In the genomic region with DNA sequence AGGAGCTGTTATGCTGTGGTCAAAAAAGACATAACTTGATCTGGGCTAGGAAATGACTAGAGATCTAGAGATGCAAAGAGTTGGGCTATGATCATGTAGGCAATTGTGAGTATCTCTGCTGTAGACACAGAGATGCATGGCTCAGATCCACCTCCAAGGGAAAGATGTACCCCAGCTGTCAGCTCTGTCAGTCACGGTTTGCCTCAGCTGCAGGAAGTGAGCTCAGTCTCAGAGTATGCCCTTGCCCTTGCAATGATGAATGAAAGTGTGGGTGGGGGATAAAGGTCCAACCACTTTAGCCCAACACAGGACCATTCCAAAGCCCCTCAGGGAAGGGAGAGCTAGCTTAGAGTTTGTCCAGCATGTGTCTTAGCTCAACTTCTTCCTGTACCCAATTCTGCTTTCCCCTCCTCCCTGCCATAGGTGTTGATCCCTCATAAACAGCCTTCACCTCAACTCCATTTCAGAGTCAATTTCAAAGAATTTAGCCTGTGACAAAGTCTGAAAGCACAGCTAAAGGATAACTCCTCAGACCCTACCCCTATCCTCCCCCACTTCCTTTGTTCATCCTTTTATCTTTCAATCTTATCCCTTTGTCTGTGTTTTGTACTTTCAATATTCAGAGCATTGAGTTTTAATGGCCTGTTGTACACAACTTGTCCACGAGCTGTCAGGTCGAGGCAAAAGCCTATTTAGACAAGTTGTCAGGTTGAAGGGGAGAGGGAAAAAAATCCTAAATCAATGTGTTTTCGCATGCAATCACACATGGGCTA, we compare ENCODE assay signal across 10 cellular contexts.
DNase-seq lines count a peak whose midpoint lies in the region; ATAC-seq, FAIRE-seq and TF ChIP-seq lines count a peak whose summit lies in the region.
"Had no signal": no experiment of that assay in that cellular context is flagged by ENCODE, and none has a peak within 500 bp of the region (broad histone marks: within the 10 kb centered on the region; RNA-seq: fewer than 3 reads in every experiment).

No MANE protein-coding gene starts in this region.

- no peak overlapping the region for H3K4me2 ChIP-seq in HepG2 (ENCODE audit: low read depth, low read length)

- intact Hi-C loops in HepG2 (cut with micrococcal nuclease; ENCODE audit: unreplicated experiment), result loop anchor here (2.0 kb wide), 1 partner anchor 87 kb away; no protein-coding TSS in a partner anchor
- intact Hi-C loops in left colon (cut with DNase I, micrococcal nuclease), result no loop called here

- H3K27me3 ChIP-seq in HepG2 (ENCODE audit: control insufficient read depth in 1 of 2, insufficient read depth in 2 of 2, low read length in 2 of 2), result no peaks in the 10 kb centered on the region
- H3K27me3 ChIP-seq: suprapubic skin had no signal

- in situ Hi-C loops in HepG2 (cut with HindIII; ENCODE audit: extremely low pct_ligation_motif_present, low pct_unique_long_range_greater_than_20kb), result no loop called here

- BruUV-seq in HepG2 (replicated peaks; lab: Mats Ljungman, UMichigan), result no TSS peak

- H4K20me1 ChIP-seq in HepG2 (ENCODE audit: insufficient read depth, low read length), result no peaks in the 10 kb centered on the region

- no peak overlapping the region for H3K4me3 ChIP-seq in HepG2 (replicated peaks in 1 of 3; ENCODE audit: insufficient read depth in 1 of 3, low read depth in 2 of 3, low read length in 3 of 3)
- H3K4me3 ChIP-seq: suprapubic skin had no signal

- H3K9ac ChIP-seq in HepG2 (ENCODE audit: insufficient read depth, low read depth, low read length), result no peak overlapping the region

- H3K4me1 ChIP-seq in HepG2 (ENCODE audit: insufficient read depth, low read length), result peaks cover 26% of the 10 kb centered on the region
- H3K4me1 ChIP-seq: suprapubic skin had no signal

- no peaks in the 10 kb centered on the region for H3K9me3 ChIP-seq in HepG2 (ENCODE audit: low read length)
- H3K9me3 ChIP-seq: suprapubic skin had no signal

- TF ChIP-seq EP300 in HepG2 (IDR thresholded peaks at IDR 0.05; ENCODE audit: low read depth in 2 of 2, low read length in 2 of 2) (no peak), HepG2 (CRISPR knock-in tag; IDR thresholded peaks at IDR 0.05; ENCODE audit: borderline replicate concordance) (no peak)

- H3K36me3 ChIP-seq in HepG2 (replicated peaks in 1 of 2; ENCODE audit: control insufficient read depth in 1 of 2, insufficient read depth in 2 of 2, low read length in 2 of 2), result no peaks in the 10 kb centered on the region
- H3K36me3 ChIP-seq: suprapubic skin had no signal

- CTCF ChIA-PET in HepG2 (lab: Yijun Ruan, JAX; ENCODE audit: low intra/inter-chr PET ratio, low total read pairs), result no interaction called here

- no peaks in the 10 kb centered on the region for H3K79me2 ChIP-seq in HepG2 (ENCODE audit: insufficient read depth, low read length)

- 35% methylated on average over 3 of the region's 4 CpGs for WGBS in HepG2 (ENCODE audit: low lambda C conversion rate)

- H2AFZ ChIP-seq in HepG2 (ENCODE audit: low read length), result no peak overlapping the region

- no peak for TF ChIP-seq POLR2A in HepG2 (IDR thresholded peaks at IDR 0.05; ENCODE audit: insufficient read depth in 1 of 2, low read depth in 2 of 2, low read length in 2 of 2)

- ATAC-seq in GM18511 (IDR thresholded peaks at IDR 0.05; ENCODE audit: unreplicated experiment) (peak; percentile 97), GM21526 (IDR thresholded peaks at IDR 0.05; ENCODE audit: low FRiP score, unreplicated experiment) (peak; percentile 84), HG03521 (IDR thresholded peaks at IDR 0.05; ENCODE audit: unreplicated experiment) (peak; percentile 87), HepG2 (peak; percentile 40; the same call in 1 of the 3 replicates), left colon (no peak)
- ATAC-seq: naive thymus-derived CD4-positive, alpha-beta T cell had no signal

- no peak for TF ChIP-seq RAD21 in HepG2 (CRISPR knock-in tag; IDR thresholded peaks at IDR 0.05)

- POLR2A ChIA-PET in HepG2 (lab: Yijun Ruan, JAX), result no interaction called here

- DNase-seq in HepG2 (ENCODE audit: low spot score) (no peak), AG20443 (ENCODE audit: low spot score) (no peak), GF-D8 (lab: John Stamatoyannopoulos, UW) (no peak), left colon (no peak), T1000 (lab: John Stamatoyannopoulos, UW) (no peak)

- FAIRE-seq in HepG2 (lab: Jason Lieb, UNC), result no peak

- no peak overlapping the region for H3K27ac ChIP-seq in HepG2 (ENCODE audit: extremely low read length, insufficient read depth, low read length)
- H3K27ac ChIP-seq: suprapubic skin had no signal

- TF ChIP-seq CTCF in HepG2 (CRISPR knock-in tag; IDR thresholded peaks at IDR 0.05), result no peak

TF ChIP-seq in HepG2, 621 proteins besides CTCF, POLR2A, EP300 and RAD21:
- TF ChIP-seq, protein P1, sequence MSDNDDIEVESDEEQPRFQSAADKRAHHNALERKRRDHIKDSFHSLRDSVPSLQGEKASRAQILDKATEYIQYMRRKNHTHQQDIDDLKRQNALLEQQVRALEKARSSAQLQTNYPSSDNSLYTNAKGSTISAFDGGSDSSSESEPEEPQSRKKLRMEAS (IDR thresholded peaks at IDR 0.05), result no peak
- TF ChIP-seq ARNTL (CRISPR knock-in tag; IDR thresholded peaks at IDR 0.05), result no peak
- TF ChIP-seq ZC3H13 (CRISPR knock-in tag; IDR thresholded peaks at IDR 0.05), result no peak
- TF ChIP-seq NFKB2 (CRISPR knock-in tag; IDR thresholded peaks at IDR 0.05; ENCODE audit: borderline replicate concordance), result no peak
- TF ChIP-seq, protein P2, sequence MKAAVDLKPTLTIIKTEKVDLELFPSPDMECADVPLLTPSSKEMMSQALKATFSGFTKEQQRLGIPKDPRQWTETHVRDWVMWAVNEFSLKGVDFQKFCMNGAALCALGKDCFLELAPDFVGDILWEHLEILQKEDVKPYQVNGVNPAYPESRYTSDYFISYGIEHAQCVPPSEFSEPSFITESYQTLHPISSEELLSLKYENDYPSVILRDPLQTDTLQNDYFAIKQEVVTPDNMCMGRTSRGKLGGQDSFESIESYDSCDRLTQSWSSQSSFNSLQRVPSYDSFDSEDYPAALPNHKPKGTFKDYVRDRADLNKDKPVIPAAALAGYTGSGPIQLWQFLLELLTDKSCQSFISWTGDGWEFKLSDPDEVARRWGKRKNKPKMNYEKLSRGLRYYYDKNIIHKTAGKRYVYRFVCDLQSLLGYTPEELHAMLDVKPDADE (CRISPR knock-in tag; IDR thresholded peaks at IDR 0.05), result no peak
- TF ChIP-seq, protein P3, sequence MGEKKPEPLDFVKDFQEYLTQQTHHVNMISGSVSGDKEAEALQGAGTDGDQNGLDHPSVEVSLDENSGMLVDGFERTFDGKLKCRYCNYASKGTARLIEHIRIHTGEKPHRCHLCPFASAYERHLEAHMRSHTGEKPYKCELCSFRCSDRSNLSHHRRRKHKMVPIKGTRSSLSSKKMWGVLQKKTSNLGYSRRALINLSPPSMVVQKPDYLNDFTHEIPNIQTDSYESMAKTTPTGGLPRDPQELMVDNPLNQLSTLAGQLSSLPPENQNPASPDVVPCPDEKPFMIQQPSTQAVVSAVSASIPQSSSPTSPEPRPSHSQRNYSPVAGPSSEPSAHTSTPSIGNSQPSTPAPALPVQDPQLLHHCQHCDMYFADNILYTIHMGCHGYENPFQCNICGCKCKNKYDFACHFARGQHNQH (CRISPR knock-in tag; IDR thresholded peaks at IDR 0.05), result no peak
- TF ChIP-seq, protein P4, sequence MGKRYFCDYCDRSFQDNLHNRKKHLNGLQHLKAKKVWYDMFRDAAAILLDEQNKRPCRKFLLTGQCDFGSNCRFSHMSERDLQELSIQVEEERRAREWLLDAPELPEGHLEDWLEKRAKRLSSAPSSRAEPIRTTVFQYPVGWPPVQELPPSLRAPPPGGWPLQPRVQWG (CRISPR knock-in tag; IDR thresholded peaks at IDR 0.05; ENCODE audit: borderline replicate concordance, low read depth), result no peak
- no peak for TF ChIP-seq ZNF569 (CRISPR knock-in tag; IDR thresholded peaks at IDR 0.05; ENCODE audit: borderline replicate concordance)
- TF ChIP-seq TOE1 (CRISPR knock-in tag; IDR thresholded peaks at IDR 0.05), result no peak
- no peak for TF ChIP-seq MTF1 (CRISPR knock-in tag; IDR thresholded peaks at IDR 0.05)
- no peak for TF ChIP-seq KAT7 (CRISPR knock-in tag; IDR thresholded peaks at IDR 0.05; ENCODE audit: borderline replicate concordance)
- no peak for TF ChIP-seq ADNP (CRISPR knock-in tag; IDR thresholded peaks at IDR 0.05)
- TF ChIP-seq YY1 (IDR thresholded peaks at IDR 0.05; ENCODE audit: insufficient read depth, insufficient replicate concordance, low read depth, low read length), result no peak
- no peak for TF ChIP-seq HNRNPH1 (optimal IDR thresholded peaks at IDR 0.05; ENCODE audit: low read depth, low read length)
- no peak for TF ChIP-seq RELA (CRISPR knock-in tag; IDR thresholded peaks at IDR 0.05)
- TF ChIP-seq ZNF562 (CRISPR knock-in tag; IDR thresholded peaks at IDR 0.05; ENCODE audit: borderline replicate concordance), result no peak
